ENCODE assay signal across 12 cellular contexts in genomic region chr2:40213071-40213470, GRCh38.
DNase-seq lines count a peak whose midpoint lies in the region; ATAC-seq and TF ChIP-seq lines count a peak whose summit lies in the region.
"Had no signal": no experiment of that assay in that cellular context is flagged by ENCODE, and none has a peak within 500 bp of the region (broad histone marks: within the 10 kb centered on the region; RNA-seq: fewer than 3 reads in every experiment).

No MANE protein-coding gene starts in this region.

- TF ChIP-seq CTCF in AG09309 (IDR thresholded peaks at IDR 0.05; ENCODE audit: control insufficient read depth, insufficient read depth, low read depth, low read length, missing control alignments), result peak; percentile 60
- 0 out of 2 replicates have a peak, but pooled peaks have one; percentile 24 for TF ChIP-seq CTCF in LNCAP (IDR thresholded peaks at IDR 0.05)
- peak in 5 of 7 experiments; percentile 16 to 41 (median 25) for TF ChIP-seq CTCF in body of pancreas (IDR thresholded peaks at IDR 0.05)

- no peaks in the 10 kb centered on the region for H3K9me3 ChIP-seq in body of pancreas

- ATAC-seq in body of pancreas, result no peak
- ATAC-seq in left lobe of liver, result peak; percentile 43
- ATAC-seq in GM18870 (IDR thresholded peaks at IDR 0.05; ENCODE audit: unreplicated experiment), result no peak
- no peak for ATAC-seq in effector memory CD8-positive, alpha-beta T cell (replicated peaks)
- ATAC-seq in HG03378 (IDR thresholded peaks at IDR 0.05; ENCODE audit: unreplicated experiment), result no peak

- no peak overlapping the region for H3K4me3 Mint-ChIP-seq in effector memory CD8-positive, alpha-beta T cell
- H3K4me3 Mint-ChIP-seq: naive B cell had no signal

- H3K27me3 ChIP-seq in body of pancreas, result no peaks in the 10 kb centered on the region

- H3K36me3 Mint-ChIP-seq in effector memory CD8-positive, alpha-beta T cell (ENCODE audit: insufficient read depth), result no peaks in the 10 kb centered on the region
- H3K36me3 Mint-ChIP-seq: naive B cell had no signal

- H3K27me3 Mint-ChIP-seq in effector memory CD8-positive, alpha-beta T cell, result no peaks in the 10 kb centered on the region
- H3K27me3 Mint-ChIP-seq: naive B cell had no signal

- TF ChIP-seq POLR2A in body of pancreas (IDR thresholded peaks at IDR 0.05), result no peak

- intact Hi-C loops in body of pancreas (cut with DNase I), result no loop called here

- no peaks in the 10 kb centered on the region for H3K4me1 ChIP-seq in body of pancreas

- H3K27ac ChIP-seq in body of pancreas, result no peak overlapping the region

- 45 to 64% methylated on average over 1 of the region's 1 CpG for WGBS in body of pancreas, 2 donors

- no peak for DNase-seq in AG09309 (ENCODE audit: low read depth)
- DNase-seq in body of pancreas, result no peak
- DNase-seq in left lobe of liver (ENCODE audit: low spot score), result no peak
- no peak for DNase-seq in NCI-H2227 treated with DMSO at 0.1 percent for 48 hours (lab: John Stamatoyannopoulos, UW)
- no peak for DNase-seq in effector memory CD8-positive, alpha-beta T cell
- DNase-seq: activated gamma-delta T cell treated with Interleukin-2 at 50 U/mL for 16 hours; DMS 273 treated with DMSO at 0.1 percent for 48 hours; naive B cell; NK-92 treated with Interleukin-12 subunit alpha and Interleukin-12 subunit beta, amount 100 ng/mL, for 24 hours had no signal

- H3K27ac Mint-ChIP-seq in effector memory CD8-positive, alpha-beta T cell, result no peak overlapping the region
- H3K27ac Mint-ChIP-seq: naive B cell had no signal

- H3K4me1 Mint-ChIP-seq in effector memory CD8-positive, alpha-beta T cell (ENCODE audit: low read depth in 2 of 2), result no peaks in the 10 kb centered on the region

- peaks cover 8 to 13% of the 10 kb centered on the region in 2 donors for H3K9me3 Mint-ChIP-seq in effector memory CD8-positive, alpha-beta T cell

- H3K36me3 ChIP-seq in body of pancreas (replicated peaks in 1 of 2; ENCODE audit: insufficient read depth in 1 of 2, low read depth in 2 of 2), result no peaks in the 10 kb centered on the region

- H3K4me3 ChIP-seq in AG09309 (ENCODE audit: control insufficient read depth, low read depth, low read length), result no peak overlapping the region
- H3K4me3 ChIP-seq in body of pancreas, result no peak overlapping the region
